ENCODE assay signal across 8 cellular contexts in the genomic region with DNA sequence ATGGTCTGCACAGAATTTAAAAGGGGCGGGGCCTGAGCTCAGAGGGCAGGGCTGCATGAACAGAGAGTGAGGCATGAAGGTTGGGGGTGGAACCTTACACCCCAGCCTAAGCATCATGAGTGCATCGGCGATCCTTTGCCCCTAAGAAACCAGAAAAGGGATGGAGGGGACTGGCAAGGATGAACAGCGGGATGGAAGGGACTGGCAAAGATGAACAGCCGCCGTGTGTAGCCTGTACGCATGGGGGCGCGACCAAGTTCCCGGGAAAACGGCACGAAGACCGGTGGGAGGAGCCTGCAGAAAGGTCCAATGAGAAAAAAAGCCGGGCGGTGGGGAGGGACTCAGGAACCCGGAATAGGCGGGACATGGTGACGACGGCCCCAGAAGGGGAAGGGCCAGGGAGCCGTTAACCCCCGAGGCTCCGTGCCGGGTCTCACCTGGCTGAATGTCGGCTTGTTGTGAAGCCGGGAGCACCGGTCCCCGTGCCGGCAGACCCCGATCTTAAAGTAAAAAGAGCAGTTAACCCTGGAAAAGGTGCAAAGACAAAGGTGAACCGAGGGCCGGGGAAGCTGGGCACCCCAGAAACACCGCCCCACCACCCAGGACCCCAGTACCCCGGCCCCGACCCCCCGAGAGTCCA. TPM values are rescaled to one million over a fixed set of nuclear protein-coding genes. Genes with fewer than 3 reads are reported as not detected.
DNase-seq lines count a peak whose midpoint lies in the region; ATAC-seq, FAIRE-seq and TF ChIP-seq lines count a peak whose summit lies in the region.

No MANE protein-coding gene starts in this region.

- TF ChIP-seq CTCF in HepG2 (CRISPR knock-in tag; IDR thresholded peaks at IDR 0.05) = peak; percentile 75

- no peaks in the 10 kb centered on the region for H3K36me3 ChIP-seq in HepG2 (replicated peaks in 1 of 2; ENCODE audit: control insufficient read depth in 1 of 2, insufficient read depth in 2 of 2, low read length in 2 of 2)

- H3K9me3 Mint-ChIP-seq in dendritic cell treated with granulocyte-macrophage colony-stimulating factor and Interleukin-4, amounts not matched to agents 40 ng/mL and 50 ng/mL, for 4 days = no peaks in the 10 kb centered on the region

- H3K4me1 ChIP-seq in HepG2 (ENCODE audit: insufficient read depth, low read length) = peaks cover 50% of the 10 kb centered on the region

- CTCF ChIA-PET in HepG2 (lab: Yijun Ruan, JAX; ENCODE audit: low intra/inter-chr PET ratio, low total read pairs) = no interaction called here

- H3K27me3 Mint-ChIP-seq in dendritic cell treated with granulocyte-macrophage colony-stimulating factor and Interleukin-4, amounts not matched to agents 40 ng/mL and 50 ng/mL, for 4 days = no peaks in the 10 kb centered on the region

- no peaks in the 10 kb centered on the region for H3K9me3 ChIP-seq in HepG2 (ENCODE audit: low read length)

- peaks cover 19% of the 10 kb centered on the region for H3K79me2 ChIP-seq in HepG2 (ENCODE audit: insufficient read depth, low read length)

- H3K4me3 Mint-ChIP-seq in dendritic cell treated with granulocyte-macrophage colony-stimulating factor and Interleukin-4, amounts not matched to agents 40 ng/mL and 50 ng/mL, for 4 days = peak overlapping the region; percentile 97

- no peak overlapping the region for H2AFZ ChIP-seq in HepG2 (ENCODE audit: low read length)

- TF ChIP-seq RAD21 in HepG2 (CRISPR knock-in tag; IDR thresholded peaks at IDR 0.05) = peak; percentile 40; the same call in 1 of the 2 replicates

- intact Hi-C loops in dendritic cell treated with granulocyte-macrophage colony-stimulating factor and Interleukin-4, amounts not matched to agents 40 ng/mL and 50 ng/mL, for 4 days (cut with micrococcal nuclease) = loop anchor here (5.0 to 10.0 kb wide), 3 partner anchors 100 to 307 kb away; partner anchors contain the start of genes COX6B1, ETV2, HCST and NFKBID
- intact Hi-C loops in HepG2 (cut with micrococcal nuclease; ENCODE audit: unreplicated experiment) = loop anchor here (1.0 to 10.0 kb wide), 2 partner anchors 50 to 186 kb away; no protein-coding TSS in a partner anchor

- peak overlapping the region; percentile 94 for H3K27ac ChIP-seq in HepG2 (ENCODE audit: extremely low read length, insufficient read depth, low read length)

- peak; percentile 14 for ATAC-seq in GM18520 (IDR thresholded peaks at IDR 0.05; ENCODE audit: unreplicated experiment)
- ATAC-seq in HG03520 (IDR thresholded peaks at IDR 0.05; ENCODE audit: unreplicated experiment) = peak; percentile 21
- peak; percentile 44 for ATAC-seq in HepG2

- no peak for TF ChIP-seq EP300 in HepG2 (IDR thresholded peaks at IDR 0.05; ENCODE audit: low read depth in 2 of 2, low read length in 2 of 2)
- TF ChIP-seq EP300 in HepG2 (CRISPR knock-in tag; IDR thresholded peaks at IDR 0.05; ENCODE audit: borderline replicate concordance) = no peak

- peak overlapping the region; percentile 84 for H3K9ac ChIP-seq in HepG2 (ENCODE audit: insufficient read depth, low read depth, low read length)

- peak overlapping the region; percentile 99 for H3K27ac Mint-ChIP-seq in dendritic cell treated with granulocyte-macrophage colony-stimulating factor and Interleukin-4, amounts not matched to agents 40 ng/mL and 50 ng/mL, for 4 days

- H4K20me1 ChIP-seq in HepG2 (ENCODE audit: insufficient read depth, low read length) = no peaks in the 10 kb centered on the region

- POLR2A ChIA-PET in HepG2 (lab: Yijun Ruan, JAX) = interaction anchor here (0.7 to 1.9 kb wide), 11 partner anchors 13 to 234 kb away, joined by 3 to 11 read pairs (median 4); partner anchors contain the start of genes COX6B1, HSPB6 and PROSER3

- H3K4me1 Mint-ChIP-seq in dendritic cell treated with granulocyte-macrophage colony-stimulating factor and Interleukin-4, amounts not matched to agents 40 ng/mL and 50 ng/mL, for 4 days (ENCODE audit: low read depth) = peaks cover 73% of the 10 kb centered on the region

- BruUV-seq in HepG2 (replicated peaks; lab: Mats Ljungman, UMichigan) = TSS peak; percentile 81

- in situ Hi-C loops in HepG2 (cut with HindIII; ENCODE audit: extremely low pct_ligation_motif_present, low pct_unique_long_range_greater_than_20kb) = no loop called here

- 2% methylated on average over 35 of the region's 35 CpGs for WGBS in HepG2 (ENCODE audit: low lambda C conversion rate)

- DNase-seq in 8988T (peak; percentile 81), NCI-H748 treated with DMSO at 0.1 percent for 48 hours (lab: John Stamatoyannopoulos, UW) (peak; percentile 96), HepG2 (ENCODE audit: low spot score) (peak; percentile 94)
- peak; percentile 81 to 94 for DNase-seq in activated CD4-positive, alpha-beta T cell treated with anti-CD3 and anti-CD28 coated beads, Interleukin-2, amount 50 U/mL, for 24 hours (ENCODE audit: low read depth in 1 of 2, low spot score in 1 of 2)
- DNase-seq in stimulated activated CD4-positive, alpha-beta T cell treated with anti-CD3 and anti-CD28 coated beads, Interleukin-2, amount 100 ng/mL, for 48 hours = peak; percentile 82 to 88

- peak in 1 of 2 experiments; percentile 52; a peak in 1 of 4 replicates for TF ChIP-seq POLR2A in HepG2 (IDR thresholded peaks at IDR 0.05; ENCODE audit: insufficient read depth in 1 of 2, low read depth in 2 of 2, low read length in 2 of 2)

- peak; percentile 44 for FAIRE-seq in HepG2 (lab: Jason Lieb, UNC)

- peak overlapping the region; percentile 82 to 96 (median 88) for H3K4me3 ChIP-seq in HepG2 (replicated peaks in 1 of 3; ENCODE audit: insufficient read depth in 1 of 3, low read depth in 2 of 3, low read length in 3 of 3)

- H3K36me3 Mint-ChIP-seq in dendritic cell treated with granulocyte-macrophage colony-stimulating factor and Interleukin-4, amounts not matched to agents 40 ng/mL and 50 ng/mL, for 4 days (ENCODE audit: low read depth) = peaks cover 77% of the 10 kb centered on the region

- no peaks in the 10 kb centered on the region; a peak in 1 of 5 replicates for H3K27me3 ChIP-seq in HepG2 (ENCODE audit: control insufficient read depth in 1 of 2, insufficient read depth in 2 of 2, low read length in 2 of 2)

- peak overlapping the region; percentile 94 for H3K4me2 ChIP-seq in HepG2 (ENCODE audit: low read depth, low read length)

RNA-seq across cellular contexts. Expression of gene U2AF1L4, which starts 0.4 kb away (rescaled TPM):
- total RNA-seq in HepG2 (2016; rRNA removed; fragmentation: Illumina TruSeq; extraction: Trizol) = 4.7 and 7.9 TPM in 2 replicates
- 2.5 and 3.0 TPM in 2 replicates for total RNA-seq in HepG2 (2016; cell fraction: cytosol; rRNA removed; fragmentation: Illumina TruSeq; extraction: Trizol; ENCODE audit: low read depth)
- total RNA-seq in HepG2 (2016; cell fraction: insoluble cytoplasmic fraction; rRNA removed; fragmentation: Illumina TruSeq; extraction: Trizol) = 3.4 and 7.8 TPM in 2 replicates
- 4.2 and 5.2 TPM in 2 replicates for total RNA-seq in HepG2 (2016; cell fraction: membrane; rRNA removed; fragmentation: Illumina TruSeq; extraction: Trizol)
- 8.5 and 9.9 TPM in 2 replicates for total RNA-seq in HepG2 (2016; cell fraction: nucleus; rRNA removed; fragmentation: Illumina TruSeq; extraction: Trizol)
- polyA plus RNA-seq in HepG2 (2011; rRNA removed) = 14.2 and 15.4 TPM in 2 replicates
- polyA plus RNA-seq in HepG2 (2011; cell fraction: cytosol; rRNA removed) = 6.5 and 9.4 TPM in 2 replicates
- polyA plus RNA-seq in HepG2 (2011; cell fraction: nucleus; rRNA removed) = 90.7 and 113 TPM in 2 replicates
- polyA plus RNA-seq in HepG2 (2012) = 8.2 and 8.6 TPM in 2 replicates
- polyA plus RNA-seq in HepG2 (2016; cell fraction: cytosol; fragmentation: Illumina TruSeq; extraction: Trizol; ENCODE audit: low read depth) = 3.5 and 5.0 TPM in 2 replicates
- 4.8 and 6.9 TPM in 2 replicates for polyA plus RNA-seq in HepG2 (2016; cell fraction: insoluble cytoplasmic fraction; fragmentation: Illumina TruSeq; extraction: Trizol; ENCODE audit: low read depth)
- polyA plus RNA-seq in HepG2 (2016; cell fraction: membrane; fragmentation: Illumina TruSeq; extraction: Trizol; ENCODE audit: low read depth) = 5.2 and 5.8 TPM in 2 replicates
- polyA plus RNA-seq in HepG2 (2016; cell fraction: nucleus; fragmentation: Illumina TruSeq; extraction: Trizol; ENCODE audit: insufficient read depth, low read depth) = 36.4 and 41.6 TPM in 2 replicates
- 9.3 and 10.1 TPM in 2 replicates for polyA minus RNA-seq in HepG2 (2011; rRNA and poly(A)+ RNA removed; ENCODE audit: low replicate concordance)
- 1.6 and 1.9 TPM in 2 replicates for polyA minus RNA-seq in HepG2 (2011; cell fraction: cytosol; rRNA and poly(A)+ RNA removed)
- 17.0 and 19.3 TPM in 2 replicates for polyA minus RNA-seq in HepG2 (2011; cell fraction: nucleus; rRNA and poly(A)+ RNA removed)

RNA-seq across cellular contexts. Expression of gene PSENEN, which starts 0.6 kb away (rescaled TPM):
- total RNA-seq in HepG2 (2016; rRNA removed; fragmentation: Illumina TruSeq; extraction: Trizol) = 20.0 and 34.2 TPM in 2 replicates
- 8.3 and 8.7 TPM in 2 replicates for total RNA-seq in HepG2 (2016; cell fraction: cytosol; rRNA removed; fragmentation: Illumina TruSeq; extraction: Trizol; ENCODE audit: low read depth)
- 22.6 and 36.6 TPM in 2 replicates for total RNA-seq in HepG2 (2016; cell fraction: insoluble cytoplasmic fraction; rRNA removed; fragmentation: Illumina TruSeq; extraction: Trizol)
- 9.0 and 11.8 TPM in 2 replicates for total RNA-seq in HepG2 (2016; cell fraction: membrane; rRNA removed; fragmentation: Illumina TruSeq; extraction: Trizol)
- 25.9 and 30.1 TPM in 2 replicates for total RNA-seq in HepG2 (2016; cell fraction: nucleus; rRNA removed; fragmentation: Illumina TruSeq; extraction: Trizol)
- polyA plus RNA-seq in HepG2 (2011; rRNA removed) = 16.9 and 22.6 TPM in 2 replicates
- polyA plus RNA-seq in HepG2 (2011; cell fraction: cytosol; rRNA removed) = 13.2 and 17.3 TPM in 2 replicates
- polyA plus RNA-seq in HepG2 (2011; cell fraction: nucleus; rRNA removed) = 9.9 and 11.5 TPM in 2 replicates
- 16.1 and 18.5 TPM in 2 replicates for polyA plus RNA-seq in HepG2 (2012)
- 12.4 and 17.6 TPM in 2 replicates for polyA plus RNA-seq in HepG2 (2016; cell fraction: cytosol; fragmentation: Illumina TruSeq; extraction: Trizol; ENCODE audit: low read depth)
- 30.0 and 36.1 TPM in 2 replicates for polyA plus RNA-seq in HepG2 (2016; cell fraction: insoluble cytoplasmic fraction; fragmentation: Illumina TruSeq; extraction: Trizol; ENCODE audit: low read depth)
- 12.5 and 13.2 TPM in 2 replicates for polyA plus RNA-seq in HepG2 (2016; cell fraction: membrane; fragmentation: Illumina TruSeq; extraction: Trizol; ENCODE audit: low read depth)
- polyA plus RNA-seq in HepG2 (2016; cell fraction: nucleus; fragmentation: Illumina TruSeq; extraction: Trizol; ENCODE audit: insufficient read depth, low read depth) = 55.1 and 70.2 TPM in 2 replicates
- polyA minus RNA-seq in HepG2 (2011; rRNA and poly(A)+ RNA removed; ENCODE audit: low replicate concordance) = 24.1 and 61.3 TPM in 2 replicates
- polyA minus RNA-seq in HepG2 (2011; cell fraction: cytosol; rRNA and poly(A)+ RNA removed) = 4.3 and 4.7 TPM in 2 replicates
- 3.0 and 7.3 TPM in 2 replicates for polyA minus RNA-seq in HepG2 (2011; cell fraction: nucleus; rRNA and poly(A)+ RNA removed)

RNA-seq across cellular contexts. Expression of gene IGFLR1, which starts 2.6 kb away (rescaled TPM):
- 3.4 and 5.4 TPM in 2 replicates for total RNA-seq in HepG2 (2016; rRNA removed; fragmentation: Illumina TruSeq; extraction: Trizol)
- 9.3 and 12.1 TPM in 2 replicates for total RNA-seq in HepG2 (2016; cell fraction: cytosol; rRNA removed; fragmentation: Illumina TruSeq; extraction: Trizol; ENCODE audit: low read depth)
- 3.8 and 6.5 TPM in 2 replicates for total RNA-seq in HepG2 (2016; cell fraction: insoluble cytoplasmic fraction; rRNA removed; fragmentation: Illumina TruSeq; extraction: Trizol)
- 11.9 and 15.5 TPM in 2 replicates for total RNA-seq in HepG2 (2016; cell fraction: membrane; rRNA removed; fragmentation: Illumina TruSeq; extraction: Trizol)
- 2.7 and 3.9 TPM in 2 replicates for total RNA-seq in HepG2 (2016; cell fraction: nucleus; rRNA removed; fragmentation: Illumina TruSeq; extraction: Trizol)
- 7.4 and 8.9 TPM in 2 replicates for polyA plus RNA-seq in HepG2 (2011; rRNA removed)
- polyA plus RNA-seq in HepG2 (2011; cell fraction: cytosol; rRNA removed) = 6.5 and 8.4 TPM in 2 replicates
- 22.4 and 23.0 TPM in 2 replicates for polyA plus RNA-seq in HepG2 (2011; cell fraction: nucleus; rRNA removed)
- polyA plus RNA-seq in HepG2 (2012) = 2.8 and 4.2 TPM in 2 replicates
- polyA plus RNA-seq in HepG2 (2016; cell fraction: cytosol; fragmentation: Illumina TruSeq; extraction: Trizol; ENCODE audit: low read depth) = 22.3 and 24.5 TPM in 2 replicates
- 6.5 and 10.6 TPM in 2 replicates for polyA plus RNA-seq in HepG2 (2016; cell fraction: insoluble cytoplasmic fraction; fragmentation: Illumina TruSeq; extraction: Trizol; ENCODE audit: low read depth)
- polyA plus RNA-seq in HepG2 (2016; cell fraction: membrane; fragmentation: Illumina TruSeq; extraction: Trizol; ENCODE audit: low read depth) = 24.0 and 25.4 TPM in 2 replicates
- polyA plus RNA-seq in HepG2 (2016; cell fraction: nucleus; fragmentation: Illumina TruSeq; extraction: Trizol; ENCODE audit: insufficient read depth, low read depth) = 11.7 and 17.1 TPM in 2 replicates
- polyA minus RNA-seq in HepG2 (2011; rRNA and poly(A)+ RNA removed; ENCODE audit: low replicate concordance) = 4.9 and 7.7 TPM in 2 replicates
- polyA minus RNA-seq in HepG2 (2011; cell fraction: cytosol; rRNA and poly(A)+ RNA removed) = 1.3 and 3.7 TPM in 2 replicates
- polyA minus RNA-seq in HepG2 (2011; cell fraction: nucleus; rRNA and poly(A)+ RNA removed) = 2.8 and 3.2 TPM in 2 replicates

RNA-seq across cellular contexts. Expression of gene LIN37, which starts 3.6 kb away (rescaled TPM):
- total RNA-seq in HepG2 (2016; rRNA removed; fragmentation: Illumina TruSeq; extraction: Trizol) = 3.5 and 6.3 TPM in 2 replicates
- total RNA-seq in HepG2 (2016; cell fraction: cytosol; rRNA removed; fragmentation: Illumina TruSeq; extraction: Trizol; ENCODE audit: low read depth) = 8.4 and 12.8 TPM in 2 replicates
- total RNA-seq in HepG2 (2016; cell fraction: insoluble cytoplasmic fraction; rRNA removed; fragmentation: Illumina TruSeq; extraction: Trizol) = 4.5 and 7.1 TPM in 2 replicates
- total RNA-seq in HepG2 (2016; cell fraction: membrane; rRNA removed; fragmentation: Illumina TruSeq; extraction: Trizol) = 4.8 and 6.4 TPM in 2 replicates
- 10.4 and 11.7 TPM in 2 replicates for total RNA-seq in HepG2 (2016; cell fraction: nucleus; rRNA removed; fragmentation: Illumina TruSeq; extraction: Trizol)
- polyA plus RNA-seq in HepG2 (2011; rRNA removed) = 8.7 and 8.9 TPM in 2 replicates
- polyA plus RNA-seq in HepG2 (2011; cell fraction: cytosol; rRNA removed) = 6.2 and 9.3 TPM in 2 replicates
- 53.4 and 56.4 TPM in 2 replicates for polyA plus RNA-seq in HepG2 (2011; cell fraction: nucleus; rRNA removed)
- polyA plus RNA-seq in HepG2 (2012) = 7.0 and 8.2 TPM in 2 replicates
- 5.5 and 6.3 TPM in 2 replicates for polyA plus RNA-seq in HepG2 (2016; cell fraction: cytosol; fragmentation: Illumina TruSeq; extraction: Trizol; ENCODE audit: low read depth)
- 3.9 and 5.2 TPM in 2 replicates for polyA plus RNA-seq in HepG2 (2016; cell fraction: insoluble cytoplasmic fraction; fragmentation: Illumina TruSeq; extraction: Trizol; ENCODE audit: low read depth)
- polyA plus RNA-seq in HepG2 (2016; cell fraction: membrane; fragmentation: Illumina TruSeq; extraction: Trizol; ENCODE audit: low read depth) = 3.8 and 4.3 TPM in 2 replicates
- polyA plus RNA-seq in HepG2 (2016; cell fraction: nucleus; fragmentation: Illumina TruSeq; extraction: Trizol; ENCODE audit: insufficient read depth, low read depth) = 28.1 and 34.8 TPM in 2 replicates
- 4.0 and 8.3 TPM in 2 replicates for polyA minus RNA-seq in HepG2 (2011; rRNA and poly(A)+ RNA removed; ENCODE audit: low replicate concordance)
- polyA minus RNA-seq in HepG2 (2011; cell fraction: cytosol; rRNA and poly(A)+ RNA removed) = 3.4 and 3.9 TPM in 2 replicates
- polyA minus RNA-seq in HepG2 (2011; cell fraction: nucleus; rRNA and poly(A)+ RNA removed) = 16.9 and 22.6 TPM in 2 replicates

RNA-seq across cellular contexts. Expression of gene HSPB6, which starts 12.0 kb away (rescaled TPM):
- total RNA-seq in HepG2 (2016; rRNA removed; fragmentation: Illumina TruSeq; extraction: Trizol) = not detected in 2 replicates
- total RNA-seq in HepG2 (2016; cell fraction: cytosol; rRNA removed; fragmentation: Illumina TruSeq; extraction: Trizol; ENCODE audit: low read depth) = not detected in 2 replicates
- 0.06 TPM in 1 of 2 replicates, not detected in the other for total RNA-seq in HepG2 (2016; cell fraction: insoluble cytoplasmic fraction; rRNA removed; fragmentation: Illumina TruSeq; extraction: Trizol)
- total RNA-seq in HepG2 (2016; cell fraction: membrane; rRNA removed; fragmentation: Illumina TruSeq; extraction: Trizol) = not detected in 2 replicates
- total RNA-seq in HepG2 (2016; cell fraction: nucleus; rRNA removed; fragmentation: Illumina TruSeq; extraction: Trizol) = not detected in 2 replicates
- polyA plus RNA-seq in HepG2 (2011; rRNA removed) = 0.08 and 0.18 TPM in 2 replicates
- polyA plus RNA-seq in HepG2 (2011; cell fraction: cytosol; rRNA removed) = 0.04 and 0.08 TPM in 2 replicates
- polyA plus RNA-seq in HepG2 (2011; cell fraction: nucleus; rRNA removed) = 0.32 and 0.47 TPM in 2 replicates
- polyA plus RNA-seq in HepG2 (2012) = 0.28 and 0.45 TPM in 2 replicates
- 0.11 and 0.14 TPM in 2 replicates for polyA plus RNA-seq in HepG2 (2016; cell fraction: cytosol; fragmentation: Illumina TruSeq; extraction: Trizol; ENCODE audit: low read depth)
- polyA plus RNA-seq in HepG2 (2016; cell fraction: insoluble cytoplasmic fraction; fragmentation: Illumina TruSeq; extraction: Trizol; ENCODE audit: low read depth) = 0.26 and 0.27 TPM in 2 replicates
- polyA plus RNA-seq in HepG2 (2016; cell fraction: membrane; fragmentation: Illumina TruSeq; extraction: Trizol; ENCODE audit: low read depth) = 0.19 and 0.41 TPM in 2 replicates
- 0.32 and 0.79 TPM in 2 replicates for polyA plus RNA-seq in HepG2 (2016; cell fraction: nucleus; fragmentation: Illumina TruSeq; extraction: Trizol; ENCODE audit: insufficient read depth, low read depth)
- polyA minus RNA-seq in HepG2 (2011; rRNA and poly(A)+ RNA removed; ENCODE audit: low replicate concordance) = 0.48 and 0.77 TPM in 2 replicates
- polyA minus RNA-seq in HepG2 (2011; cell fraction: cytosol; rRNA and poly(A)+ RNA removed) = not detected in 2 replicates
- polyA minus RNA-seq in HepG2 (2011; cell fraction: nucleus; rRNA and poly(A)+ RNA removed) = 0.25 TPM in 1 of 2 replicates, not detected in the other

Comparison
In these comparisons a context has a peak if more than half of its experiments do, and no peak if none do; other contexts are left out.
1. Peak in every context shown above with its lines: DNase-seq, ATAC-seq, H3K4me3 ChIP-seq and H3K27ac ChIP-seq.